ENCODE assay signal across 9 cellular contexts in the genomic region with DNA sequence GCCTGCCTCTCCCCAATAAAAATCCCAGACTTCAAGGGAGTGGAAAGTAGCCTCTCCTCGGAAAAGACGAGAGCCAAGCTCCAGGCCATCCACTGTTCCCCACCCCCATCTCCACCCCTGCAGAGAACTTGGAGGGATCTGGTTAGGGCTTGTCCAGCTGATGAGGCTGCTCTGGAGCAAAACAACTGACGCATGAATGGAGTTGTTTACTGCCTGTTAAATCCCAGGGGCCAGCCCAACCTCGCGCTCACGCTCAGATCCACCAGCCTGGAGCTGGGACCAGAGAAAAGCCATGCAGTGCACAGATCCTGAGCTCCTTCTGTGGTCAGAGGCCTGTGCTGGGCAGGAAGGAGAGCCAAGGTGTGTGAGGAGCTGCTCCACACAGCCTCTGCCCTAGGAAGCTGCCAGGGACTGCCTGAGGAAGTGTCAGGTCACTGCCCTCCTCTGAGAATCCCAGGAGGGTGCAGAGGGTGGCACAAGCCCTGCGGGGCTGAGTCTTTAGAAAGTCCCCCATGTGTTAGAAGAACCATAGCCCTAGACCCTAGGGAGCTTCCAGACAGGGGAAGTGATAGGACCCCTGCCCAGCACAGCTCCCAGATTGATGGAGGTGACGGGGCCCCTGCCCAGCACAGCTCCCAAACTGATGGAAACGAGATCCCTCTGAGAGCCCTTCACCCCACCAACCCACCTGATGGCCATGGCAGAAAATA.
DNase-seq lines count a peak whose midpoint lies in the region; ATAC-seq and TF ChIP-seq lines count a peak whose summit lies in the region.
"Had no signal": no experiment of that assay in that cellular context is flagged by ENCODE, and none has a peak within 500 bp of the region (broad histone marks: within the 10 kb centered on the region; RNA-seq: fewer than 3 reads in every experiment).

No MANE protein-coding gene starts in this region.

- no TSS peak for BruUV-seq in mammary epithelial cell (replicated peaks; lab: Mats Ljungman, UMichigan)

- no peak for TF ChIP-seq CTCF in mammary epithelial cell (conservative IDR thresholded peaks at IDR 0.05 in 1 of 2, IDR thresholded peaks at IDR 0.05 in 1 of 2; ENCODE audit: extremely low read depth in 1 of 2, insufficient read depth in 1 of 2, low read depth in 1 of 2, low read length in 2 of 2)

- no peak overlapping the region for H3K4me2 ChIP-seq in mammary epithelial cell (ENCODE audit: insufficient read depth, low read depth, low read length)

- peak; percentile 8 for ATAC-seq in stimulated activated naive CD8-positive, alpha-beta T cell treated with anti-CD3 and anti-CD28 coated beads, Interleukin-15, Interleukin-2, amounts not matched to agents 100 U/mL and 50 U/mL, for 24 hours
- no peak for ATAC-seq in HG03469 (IDR thresholded peaks at IDR 0.05; ENCODE audit: unreplicated experiment)

- H3K9ac ChIP-seq in HUES48 (ENCODE audit: low read depth, low read length) (no peak overlapping the region), mammary epithelial cell (ENCODE audit: insufficient read depth, low read length) (no peak overlapping the region)

- H3K4me3 ChIP-seq in HUES48 (ENCODE audit: low read depth, low read length) (no peak overlapping the region), mammary epithelial cell (replicated peaks in 1 of 3; ENCODE audit: insufficient read depth in 1 of 3, low read depth in 2 of 3, low read length in 3 of 3) (no peak overlapping the region)
- H3K4me3 ChIP-seq: SJCRH30 had no signal

- H3K79me2 ChIP-seq in mammary epithelial cell (ENCODE audit: insufficient read depth, low read length): no peaks in the 10 kb centered on the region

- 75% methylated on average over 9 of the region's 9 CpGs for WGBS in mammary epithelial cell (ENCODE audit: low coverage, missing lambda C conversion rate)

- H3K36me3 ChIP-seq in HUES48 (ENCODE audit: control insufficient read depth, insufficient read depth, low read length) (peaks cover 4% of the 10 kb centered on the region; the same call in 1 of the 2 replicates), mammary epithelial cell (ENCODE audit: insufficient read depth, low read length) (no peaks in the 10 kb centered on the region)

- intact Hi-C loops in mammary epithelial cell (cut with micrococcal nuclease): loop anchor here (10.0 kb wide), 1 partner anchor 395 kb away; no protein-coding TSS in a partner anchor

- H2AFZ ChIP-seq in mammary epithelial cell (ENCODE audit: low read depth, low read length): no peak overlapping the region

- in situ Hi-C loops in mammary epithelial cell (cut with MboI; ENCODE audit: low sequenced_read_pairs in 2 of 2): no loop called here

- CTCF ChIA-PET in mammary epithelial cell (lab: Charles Lee; ENCODE audit: low non-redundant PET): no interaction called here

- no peaks in the 10 kb centered on the region for H4K20me1 ChIP-seq in mammary epithelial cell (ENCODE audit: insufficient read depth, low read length)

- H3K9me3 ChIP-seq in HUES48 (ENCODE audit: control insufficient read depth, insufficient read depth, low read length) (no peaks in the 10 kb centered on the region), mammary epithelial cell (replicated peaks; ENCODE audit: insufficient read depth, low read length) (no peaks in the 10 kb centered on the region)
- H3K9me3 ChIP-seq: SJCRH30 had no signal

- DNase-seq in mammary epithelial cell (peak; percentile 71), islet precursor cell (peak; percentile 90), GM19240 (ENCODE audit: insufficient read length, low spot score) (no peak), GF-D8 (lab: John Stamatoyannopoulos, UW) (no peak), iPS-NIHi11 (ENCODE audit: low spot score) (no peak)
- no peak for DNase-seq in stimulated activated naive CD8-positive, alpha-beta T cell treated with anti-CD3 and anti-CD28 coated beads, Interleukin-15, Interleukin-2, amounts not matched to agents 100 U/mL and 50 U/mL, for 24 hours

- dilution Hi-C loops in mammary epithelial cell (cut with HindIII; ENCODE audit: low sequenced_read_pairs): loop anchor here (5.0 kb wide), 2 partner anchors 37 to 72 kb away; no protein-coding TSS in a partner anchor

- H3K27me3 ChIP-seq in HUES48 (ENCODE audit: control insufficient read depth, insufficient read depth, low read length) (no peaks in the 10 kb centered on the region), mammary epithelial cell (ENCODE audit: insufficient read depth, low read length) (no peaks in the 10 kb centered on the region)
- H3K27me3 ChIP-seq: SJCRH30 had no signal

- H3K4me1 ChIP-seq in HUES48 (ENCODE audit: control insufficient read depth, insufficient read depth, low read length) (peaks cover 19% of the 10 kb centered on the region; the same call in 1 of the 2 replicates), mammary epithelial cell (ENCODE audit: insufficient read depth, low read length) (peaks cover 8% of the 10 kb centered on the region)

- H3K27ac ChIP-seq in HUES48 (ENCODE audit: low read depth, low read length): peak overlapping the region; percentile 75
- no peak overlapping the region for H3K27ac ChIP-seq in mammary epithelial cell (ENCODE audit: insufficient read depth, low read depth, low read length)
- H3K27ac ChIP-seq: SJCRH30 had no signal

Comparison
In these comparisons a context has a peak if more than half of its experiments do, and no peak if none do; other contexts are left out.
1. DNase-seq: peak in mammary epithelial cell (single experiment) and islet precursor cell (single experiment); none in stimulated activated naive CD8-positive, alpha-beta T cell treated with anti-CD3 and anti-CD28 coated beads, Interleukin-15, Interleukin-2, amounts not matched to agents 100 U/mL and 50 U/mL, for 24 hours (single experiment), GM19240 (single experiment), GF-D8 (single experiment) and iPS-NIHi11 (single experiment).